In the genomic region with DNA sequence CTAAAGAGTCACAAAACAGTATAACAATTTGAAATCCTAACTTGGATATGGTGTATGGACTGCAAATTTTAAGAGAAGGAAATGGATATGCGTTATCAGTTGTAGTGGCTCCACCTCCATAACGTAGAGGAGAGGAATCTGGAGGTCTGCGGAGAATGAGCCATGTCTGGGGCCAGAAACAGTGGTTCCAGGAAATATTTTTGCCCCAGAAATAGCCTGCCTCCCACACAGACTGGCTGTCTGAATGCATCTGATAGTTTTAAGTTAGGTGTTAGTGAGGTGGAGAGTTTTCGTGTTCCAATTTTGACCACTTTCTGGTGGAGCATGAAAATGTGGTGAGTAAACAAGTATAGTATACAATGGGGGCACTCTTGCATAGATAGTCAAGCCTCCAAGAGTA, we compare ENCODE assay signal across 8 cellular contexts. TPM values are rescaled to one million over a fixed set of nuclear protein-coding genes. Genes with fewer than 3 reads are reported as not detected.
DNase-seq lines count a peak whose midpoint lies in the region; ATAC-seq and TF ChIP-seq lines count a peak whose summit lies in the region.

No MANE protein-coding gene starts in this region.

- H3K4me3 ChIP-seq in GM12864 (ENCODE audit: low read depth, low read length): peak overlapping the region; percentile 97

- peaks cover 20% of the 10 kb centered on the region for H3K36me3 Mint-ChIP-seq in activated naive CD8-positive, alpha-beta T cell treated with anti-CD3 and anti-CD28 coated beads, Interleukin-2, amount 50 U/mL, for 24 hours (ENCODE audit: low read depth)
- H3K36me3 Mint-ChIP-seq in neural crest cell (ENCODE audit: low read depth): peaks cover 13% of the 10 kb centered on the region

- TF ChIP-seq CTCF in GM12864 (IDR thresholded peaks at IDR 0.05; ENCODE audit: low read depth, low read length, missing control alignments) (no peak), neural crest cell (conservative IDR thresholded peaks at IDR 0.05) (no peak)

- peak overlapping the region; percentile 85 for H3K27ac Mint-ChIP-seq in activated naive CD8-positive, alpha-beta T cell treated with anti-CD3 and anti-CD28 coated beads, Interleukin-2, amount 50 U/mL, for 24 hours
- H3K27ac Mint-ChIP-seq in neural crest cell (ENCODE audit: unreplicated experiment): peak overlapping the region; percentile 28

- H3K27me3 Mint-ChIP-seq in activated naive CD8-positive, alpha-beta T cell treated with anti-CD3 and anti-CD28 coated beads, Interleukin-2, amount 50 U/mL, for 24 hours: no peaks in the 10 kb centered on the region
- H3K27me3 Mint-ChIP-seq in neural crest cell (ENCODE audit: low read depth): no peaks in the 10 kb centered on the region

- DNase-seq in GM12864 (ENCODE audit: low read depth) (no peak), neural crest cell (ENCODE audit: low read depth, low spot score) (no peak), NOMO-1 treated with DMSO at 0.1 percent for 48 hours (lab: John Stamatoyannopoulos, UW; ENCODE audit: unreplicated experiment) (no peak), DMS 273 (lab: John Stamatoyannopoulos, UW; ENCODE audit: unreplicated experiment) (no peak), DMS153 treated with DMSO at 0.1 percent for 48 hours (lab: John Stamatoyannopoulos, UW; ENCODE audit: unreplicated experiment) (no peak)
- no peak for DNase-seq in activated naive CD8-positive, alpha-beta T cell treated with anti-CD3 and anti-CD28 coated beads, Interleukin-2, amount 50 U/mL, for 24 hours

- peaks cover 79% of the 10 kb centered on the region for H3K4me1 Mint-ChIP-seq in activated naive CD8-positive, alpha-beta T cell treated with anti-CD3 and anti-CD28 coated beads, Interleukin-2, amount 50 U/mL, for 24 hours
- H3K4me1 Mint-ChIP-seq in neural crest cell: peaks cover 30% of the 10 kb centered on the region

- peak overlapping the region; percentile 97 for H3K4me3 Mint-ChIP-seq in activated naive CD8-positive, alpha-beta T cell treated with anti-CD3 and anti-CD28 coated beads, Interleukin-2, amount 50 U/mL, for 24 hours
- peak overlapping the region; percentile 98 for H3K4me3 Mint-ChIP-seq in neural crest cell

- peaks cover 8% of the 10 kb centered on the region for H3K9me3 Mint-ChIP-seq in activated naive CD8-positive, alpha-beta T cell treated with anti-CD3 and anti-CD28 coated beads, Interleukin-2, amount 50 U/mL, for 24 hours
- no peaks in the 10 kb centered on the region for H3K9me3 Mint-ChIP-seq in neural crest cell

- ATAC-seq in HG03469 (IDR thresholded peaks at IDR 0.05; ENCODE audit: unreplicated experiment) (peak; percentile 22), GM19463 (IDR thresholded peaks at IDR 0.05; ENCODE audit: unreplicated experiment) (no peak)
- no peak for ATAC-seq in activated naive CD8-positive, alpha-beta T cell treated with anti-CD3 and anti-CD28 coated beads, Interleukin-2, amount 50 U/mL, for 24 hours

RNA-seq across cellular contexts. Expression of gene PHTF2, which starts 1.6 kb away (rescaled TPM):
- total RNA-seq in neural crest cell: 19.8 and 23.0 TPM in 2 replicates

RNA-seq across cellular contexts. Expression of gene TMEM60, which starts 1.9 kb away (rescaled TPM):
- total RNA-seq in neural crest cell: 22.9 and 26.1 TPM in 2 replicates
